1 cellular context compared by ENCODE assay signal in the genomic region with DNA sequence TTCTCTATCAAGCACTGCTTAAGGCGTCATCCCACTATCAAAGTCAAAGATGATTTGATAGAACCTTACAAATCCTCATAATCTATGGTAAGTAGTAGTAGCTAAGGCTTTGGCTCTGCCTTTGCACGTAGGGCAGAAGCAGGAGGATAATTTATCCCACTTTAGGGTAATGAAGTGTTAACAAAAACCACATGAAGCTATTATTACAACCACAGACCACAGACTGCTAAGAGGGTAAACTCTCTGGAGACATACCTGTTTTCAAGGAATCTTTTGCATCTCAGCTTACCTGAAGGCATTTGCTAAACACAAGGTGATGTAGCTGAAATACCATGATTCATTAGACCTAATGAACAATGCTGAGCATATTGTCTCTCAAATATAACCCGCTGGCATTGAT.
TF ChIP-seq lines count a peak whose summit lies in the region.

No MANE protein-coding gene starts in this region.

TF ChIP-seq in HEK293, 187 proteins besides CTCF, POLR2A, EP300 and RAD21:
- TF ChIP-seq OSR2 (tag by site-specific recombination; IDR thresholded peaks at IDR 0.05), result peak; percentile 52; the same call in 1 of the 2 replicates
- TF ChIP-seq, protein P1, sequence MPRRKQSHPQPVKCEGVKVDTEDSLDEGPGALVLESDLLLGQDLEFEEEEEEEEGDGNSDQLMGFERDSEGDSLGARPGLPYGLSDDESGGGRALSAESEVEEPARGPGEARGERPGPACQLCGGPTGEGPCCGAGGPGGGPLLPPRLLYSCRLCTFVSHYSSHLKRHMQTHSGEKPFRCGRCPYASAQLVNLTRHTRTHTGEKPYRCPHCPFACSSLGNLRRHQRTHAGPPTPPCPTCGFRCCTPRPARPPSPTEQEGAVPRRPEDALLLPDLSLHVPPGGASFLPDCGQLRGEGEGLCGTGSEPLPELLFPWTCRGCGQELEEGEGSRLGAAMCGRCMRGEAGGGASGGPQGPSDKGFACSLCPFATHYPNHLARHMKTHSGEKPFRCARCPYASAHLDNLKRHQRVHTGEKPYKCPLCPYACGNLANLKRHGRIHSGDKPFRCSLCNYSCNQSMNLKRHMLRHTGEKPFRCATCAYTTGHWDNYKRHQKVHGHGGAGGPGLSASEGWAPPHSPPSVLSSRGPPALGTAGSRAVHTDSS (tag by site-specific recombination; IDR thresholded peaks at IDR 0.05), result no peak
- TF ChIP-seq, protein P2, sequence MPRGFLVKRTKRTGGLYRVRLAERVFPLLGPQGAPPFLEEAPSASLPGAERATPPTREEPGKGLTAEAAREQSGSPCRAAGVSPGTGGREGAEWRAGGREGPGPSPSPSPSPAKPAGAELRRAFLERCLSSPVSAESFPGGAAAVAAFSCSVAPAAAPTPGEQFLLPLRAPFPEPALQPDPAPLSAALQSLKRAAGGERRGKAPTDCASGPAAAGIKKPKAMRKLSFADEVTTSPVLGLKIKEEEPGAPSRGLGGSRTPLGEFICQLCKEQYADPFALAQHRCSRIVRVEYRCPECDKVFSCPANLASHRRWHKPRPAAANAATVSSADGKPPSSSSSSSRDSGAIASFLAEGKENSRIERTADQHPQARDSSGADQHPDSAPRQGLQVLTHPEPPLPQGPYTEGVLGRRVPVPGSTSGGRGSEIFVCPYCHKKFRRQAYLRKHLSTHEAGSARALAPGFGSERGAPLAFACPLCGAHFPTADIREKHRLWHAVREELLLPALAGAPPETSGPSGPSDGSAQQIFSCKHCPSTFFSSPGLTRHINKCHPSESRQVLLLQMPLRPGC (tag by site-specific recombination; IDR thresholded peaks at IDR 0.05), result no peak
- TF ChIP-seq MYNN (tag by site-specific recombination; IDR thresholded peaks at IDR 0.05; ENCODE audit: borderline replicate concordance), result no peak
- TF ChIP-seq, protein P3, sequence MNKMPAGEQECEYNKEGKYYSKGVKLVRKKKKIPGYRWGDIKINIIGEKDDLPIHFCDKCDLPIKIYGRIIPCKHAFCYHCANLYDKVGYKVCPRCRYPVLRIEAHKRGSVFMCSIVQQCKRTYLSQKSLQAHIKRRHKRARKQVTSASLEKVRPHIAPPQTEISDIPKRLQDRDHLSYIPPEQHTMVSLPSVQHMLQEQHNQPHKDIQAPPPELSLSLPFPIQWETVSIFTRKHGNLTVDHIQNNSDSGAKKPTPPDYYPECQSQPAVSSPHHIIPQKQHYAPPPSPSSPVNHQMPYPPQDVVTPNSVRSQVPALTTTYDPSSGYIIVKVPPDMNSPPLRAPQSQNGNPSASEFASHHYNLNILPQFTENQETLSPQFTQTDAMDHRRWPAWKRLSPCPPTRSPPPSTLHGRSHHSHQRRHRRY (tag by site-specific recombination; IDR thresholded peaks at IDR 0.05), result no peak
- no peak for TF ChIP-seq ZIC2 (tag by site-specific recombination; IDR thresholded peaks at IDR 0.05)
- no peak for TF ChIP-seq ZNF394 (tag by site-specific recombination; IDR thresholded peaks at IDR 0.05; ENCODE audit: borderline replicate concordance)
- TF ChIP-seq ZNF791 (tag by site-specific recombination; IDR thresholded peaks at IDR 0.05), result no peak
- TF ChIP-seq ZNF549 (tag by site-specific recombination; IDR thresholded peaks at IDR 0.05), result 0 out of 2 replicates have a peak, but pooled peaks have one; percentile 1
- TF ChIP-seq ZNF24 (tag by site-specific recombination; IDR thresholded peaks at IDR 0.05), result no peak
- no peak for TF ChIP-seq ZNF23 (tag by site-specific recombination; IDR thresholded peaks at IDR 0.05; ENCODE audit: borderline replicate concordance)
- no peak for TF ChIP-seq ZNF747 (tag by site-specific recombination; IDR thresholded peaks at IDR 0.05)
- no peak for TF ChIP-seq ZNF175 (tag by site-specific recombination; IDR thresholded peaks at IDR 0.05)
- no peak for TF ChIP-seq ZNF239 (tag by site-specific recombination; IDR thresholded peaks at IDR 0.05)
- TF ChIP-seq, protein P4, sequence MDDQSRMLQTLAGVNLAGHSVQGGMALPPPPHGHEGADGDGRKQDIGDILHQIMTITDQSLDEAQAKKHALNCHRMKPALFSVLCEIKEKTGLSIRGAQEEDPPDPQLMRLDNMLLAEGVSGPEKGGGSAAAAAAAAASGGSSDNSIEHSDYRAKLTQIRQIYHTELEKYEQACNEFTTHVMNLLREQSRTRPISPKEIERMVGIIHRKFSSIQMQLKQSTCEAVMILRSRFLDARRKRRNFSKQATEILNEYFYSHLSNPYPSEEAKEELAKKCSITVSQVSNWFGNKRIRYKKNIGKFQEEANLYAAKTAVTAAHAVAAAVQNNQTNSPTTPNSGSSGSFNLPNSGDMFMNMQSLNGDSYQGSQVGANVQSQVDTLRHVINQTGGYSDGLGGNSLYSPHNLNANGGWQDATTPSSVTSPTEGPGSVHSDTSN (CRISPR knock-in tag; IDR thresholded peaks at IDR 0.05), result no peak
- peak; percentile 54; the same call in 1 of the 2 replicates for TF ChIP-seq FEZF1 (tag by site-specific recombination; IDR thresholded peaks at IDR 0.05)
- TF ChIP-seq, protein P5, sequence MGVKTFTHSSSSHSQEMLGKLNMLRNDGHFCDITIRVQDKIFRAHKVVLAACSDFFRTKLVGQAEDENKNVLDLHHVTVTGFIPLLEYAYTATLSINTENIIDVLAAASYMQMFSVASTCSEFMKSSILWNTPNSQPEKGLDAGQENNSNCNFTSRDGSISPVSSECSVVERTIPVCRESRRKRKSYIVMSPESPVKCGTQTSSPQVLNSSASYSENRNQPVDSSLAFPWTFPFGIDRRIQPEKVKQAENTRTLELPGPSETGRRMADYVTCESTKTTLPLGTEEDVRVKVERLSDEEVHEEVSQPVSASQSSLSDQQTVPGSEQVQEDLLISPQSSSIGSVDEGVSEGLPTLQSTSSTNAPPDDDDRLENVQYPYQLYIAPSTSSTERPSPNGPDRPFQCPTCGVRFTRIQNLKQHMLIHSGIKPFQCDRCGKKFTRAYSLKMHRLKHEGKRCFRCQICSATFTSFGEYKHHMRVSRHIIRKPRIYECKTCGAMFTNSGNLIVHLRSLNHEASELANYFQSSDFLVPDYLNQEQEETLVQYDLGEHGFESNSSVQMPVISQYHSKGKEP (tag by site-specific recombination; IDR thresholded peaks at IDR 0.05), result no peak
- TF ChIP-seq ZNF558 (tag by site-specific recombination; IDR thresholded peaks at IDR 0.05), result no peak
- TF ChIP-seq KLF1 (tag by site-specific recombination; IDR thresholded peaks at IDR 0.05), result no peak
